In the genomic region with DNA sequence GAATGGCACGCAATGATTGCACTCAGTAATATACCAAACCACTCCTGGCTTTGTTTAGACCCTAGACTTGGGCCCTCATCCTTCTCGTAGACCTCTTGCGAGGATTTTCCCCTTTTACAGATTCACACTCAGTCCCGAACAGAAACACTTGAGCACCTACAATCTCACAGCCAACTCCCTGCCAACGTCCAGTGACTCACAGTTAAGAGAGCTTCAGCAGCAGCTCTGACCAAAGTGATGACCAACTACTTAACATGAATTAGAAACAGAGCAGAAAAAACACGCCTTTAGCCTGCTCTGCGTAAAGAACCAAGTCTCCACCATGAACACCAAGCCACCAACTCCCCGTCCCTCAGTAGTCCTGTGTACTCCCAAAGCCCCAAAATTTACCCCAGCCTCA, we compare ENCODE assay signal across 12 cellular contexts. TPM values are rescaled to one million over a fixed set of nuclear protein-coding genes. Genes with fewer than 3 reads are reported as not detected.
DNase-seq lines count a peak whose midpoint lies in the region; ATAC-seq, FAIRE-seq and TF ChIP-seq lines count a peak whose summit lies in the region.
"Had no signal": no experiment of that assay in that cellular context is flagged by ENCODE, and none has a peak within 500 bp of the region (broad histone marks: within the 10 kb centered on the region; RNA-seq: fewer than 3 reads in every experiment).

No MANE protein-coding gene starts in this region.

- H3K27me3 ChIP-seq in CD4-positive, alpha-beta T cell (ENCODE audit: control insufficient read depth, insufficient read depth, low read length) = no peaks in the 10 kb centered on the region
- no peaks in the 10 kb centered on the region for H3K27me3 ChIP-seq in GM12878 (replicated peaks in 1 of 2; ENCODE audit: control insufficient read depth in 2 of 2, insufficient read depth in 2 of 2, low read length in 1 of 2)
- H3K27me3 ChIP-seq: body of pancreas, transverse colon had no signal

- H2AFZ ChIP-seq in GM12878 (ENCODE audit: control insufficient read depth, low read depth, low read length) = no peak overlapping the region

- no peak for TF ChIP-seq CTCF in CD4-positive, alpha-beta T cell (IDR thresholded peaks at IDR 0.05)
- TF ChIP-seq CTCF in GM12878 (IDR thresholded peaks at IDR 0.05 in 2 of 3, conservative IDR thresholded peaks at IDR 0.05 in 1 of 3; ENCODE audit: control insufficient read depth in 2 of 3, extremely low read depth in 1 of 3, insufficient read depth in 1 of 3, low read depth in 3 of 3, low read length in 3 of 3) (no peak), D721Med (IDR thresholded peaks at IDR 0.05; ENCODE audit: insufficient read depth, missing control alignments) (no peak)

- H3K36me3 ChIP-seq in GM12878 (ENCODE audit: control insufficient read depth in 2 of 2, insufficient read depth in 2 of 2, low read length in 1 of 2) = peaks cover 2 to 3% of the 10 kb centered on the region in 2 experiments; a peak in 2 of 4 replicates
- H3K36me3 ChIP-seq: transverse colon had no signal

- no peak for TF ChIP-seq RAD21 in GM12878 (IDR thresholded peaks at IDR 0.05; ENCODE audit: insufficient read depth, low read depth, low read length)

- BruUV-seq in GM12878 (replicated peaks; lab: Mats Ljungman, UMichigan) = no TSS peak

- TF ChIP-seq EP300 in GM12878 (IDR thresholded peaks at IDR 0.05; ENCODE audit: borderline replicate concordance in 1 of 2, control insufficient read depth in 1 of 2, low read depth in 2 of 2, low read length in 2 of 2) = no peak

- CTCF ChIA-PET in CD4-positive, alpha-beta T cell (lab: Charles Lee) = interaction anchor here (1.6 to 1.9 kb wide), 2 partner anchors 13 to 74 kb away, joined by 3 to 6 read pairs; partner anchors contain the start of gene VPS37D
- CTCF ChIA-PET in GM12878 (lab: Yijun Ruan, JAX) = interaction anchor here (1.3 kb wide), 1 partner anchor 74 kb away, joined by 4 read pairs; no protein-coding TSS in a partner anchor

- 77% methylated on average over 8 of the region's 8 CpGs for WGBS in GM12878 (ENCODE audit: insufficient coverage, insufficient replicate concordance, low lambda C conversion rate, missing lambda C conversion rate)

- no peak for ATAC-seq in CD4-positive, alpha-beta T cell (ENCODE audit: poor library complexity)
- ATAC-seq in GM12878 = no peak
- no peak for ATAC-seq in naive B cell (ENCODE audit: low read depth in 2 of 2)
- ATAC-seq in HG02763 (IDR thresholded peaks at IDR 0.05; ENCODE audit: unreplicated experiment) = no peak
- ATAC-seq: body of pancreas had no signal

- H3K79me2 ChIP-seq in GM12878 (ENCODE audit: control insufficient read depth, insufficient read depth, low read length) = peaks cover 44% of the 10 kb centered on the region

- POLR2A ChIA-PET in CD4-positive, alpha-beta T cell (lab: Charles Lee) = interaction anchor here (0.9 kb wide), 1 partner anchor 33 kb away, joined by 3 read pairs; no protein-coding TSS in a partner anchor
- POLR2A ChIA-PET in GM12878 (lab: Charles Lee) = no interaction called here

- H3K27ac ChIP-seq in CD4-positive, alpha-beta T cell (ENCODE audit: low read depth, low read length) = no peak overlapping the region
- H3K27ac ChIP-seq in GM12878 (ENCODE audit: control insufficient read depth, insufficient read depth) = no peak overlapping the region
- H3K27ac ChIP-seq: body of pancreas, transverse colon had no signal

- RAD21 ChIA-PET in GM12878 (lab: Charles Lee; ENCODE audit: unreplicated experiment) = no interaction called here

- no peaks in the 10 kb centered on the region; the same call in 1 of the 2 replicates for H4K20me1 ChIP-seq in GM12878 (ENCODE audit: control insufficient read depth, insufficient read depth)

- H3K36me3 Mint-ChIP-seq in CD4-positive, alpha-beta T cell (ENCODE audit: low read depth) = peaks cover 44% of the 10 kb centered on the region
- H3K36me3 Mint-ChIP-seq in IgD-negative memory B cell = no peaks in the 10 kb centered on the region
- no peaks in the 10 kb centered on the region for H3K36me3 Mint-ChIP-seq in naive B cell

- intact Hi-C loops in CD4-positive, alpha-beta T cell (cut with DNase I, micrococcal nuclease) = no loop called here
- intact Hi-C loops in GM12878 (cut with micrococcal nuclease; ENCODE audit: unreplicated experiment) = loop anchor here (10.0 kb wide), 1 partner anchor 156 kb away; the partner anchor contains the start of gene BAZ1B

- H3K4me1 ChIP-seq in GM12878 (ENCODE audit: control insufficient read depth, insufficient read depth, low read length) = peaks cover 12% of the 10 kb centered on the region

- in situ Hi-C loops in GM12878 (cut with MboI) = no loop called here

- H3K9me3 ChIP-seq in CD4-positive, alpha-beta T cell (ENCODE audit: control insufficient read depth, low read length) = no peaks in the 10 kb centered on the region
- no peaks in the 10 kb centered on the region; the same call in 2 of the 3 replicates for H3K9me3 ChIP-seq in GM12878 (replicated peaks; ENCODE audit: control insufficient read depth, insufficient read depth, low read length)
- H3K9me3 ChIP-seq: body of pancreas, transverse colon had no signal

- peak overlapping the region; percentile 91; the same call in 1 of the 2 replicates for H3K4me3 ChIP-seq in GM12878
- H3K4me3 ChIP-seq: body of pancreas had no signal

- no peak for TF ChIP-seq POLR2A in GM12878 (IDR thresholded peaks at IDR 0.05; ENCODE audit: low read depth, low read length)

- no peak overlapping the region; the same call in 1 of the 2 replicates for H3K9ac ChIP-seq in GM12878 (ENCODE audit: control insufficient read depth, insufficient read depth, low read length)

- no peak for DNase-seq in CD4-positive, alpha-beta T cell
- DNase-seq in GM12878 (ENCODE audit: low read depth, low spot score) (no peak), naive B cell (no peak), T1000 (lab: John Stamatoyannopoulos, UW) (no peak), NCI-H146 (lab: John Stamatoyannopoulos, UW) (no peak), D721Med (ENCODE audit: insufficient read length, low spot score) (no peak)
- DNase-seq: body of pancreas; GF-D8; stimulated activated CD4-positive, alpha-beta T cell treated with anti-CD3 and anti-CD28 coated beads, Interleukin-12 subunit alpha, Interleukin-12 subunit beta, amount 100 ng/mL, for 4 hours; transverse colon had no signal

- peak overlapping the region; percentile 45 for H3K4me2 ChIP-seq in GM12878 (ENCODE audit: control insufficient read depth, insufficient read depth)

- H3K9me3 Mint-ChIP-seq in CD4-positive, alpha-beta T cell = no peaks in the 10 kb centered on the region
- H3K9me3 Mint-ChIP-seq in IgD-negative memory B cell (no peaks in the 10 kb centered on the region), naive B cell (no peaks in the 10 kb centered on the region)

- FAIRE-seq in GM12878 (lab: Jason Lieb, UNC) = no peak
- FAIRE-seq in D721Med (lab: Jason Lieb, UNC) = no peak

- SMC1A ChIA-PET in GM12878 (lab: Charles Lee; ENCODE audit: uncharacterized antibody, unreplicated experiment) = no interaction called here

- H3K27me3 Mint-ChIP-seq in CD4-positive, alpha-beta T cell = no peaks in the 10 kb centered on the region
- H3K27me3 Mint-ChIP-seq in IgD-negative memory B cell (no peaks in the 10 kb centered on the region), naive B cell (no peaks in the 10 kb centered on the region)

- peaks cover 31% of the 10 kb centered on the region for H3K4me1 Mint-ChIP-seq in CD4-positive, alpha-beta T cell (ENCODE audit: low read depth)
- H3K4me1 Mint-ChIP-seq in IgD-negative memory B cell = peaks cover 16 to 18% (median 18%) of the 10 kb centered on the region in 3 donors
- H3K4me1 Mint-ChIP-seq in naive B cell = peaks cover 20 to 46% (median 27%) of the 10 kb centered on the region in 3 donors

- H3K27ac Mint-ChIP-seq in CD4-positive, alpha-beta T cell = peak overlapping the region; percentile 92
- H3K27ac Mint-ChIP-seq in IgD-negative memory B cell (peak overlapping the region in 1 of 3 donors; percentile 61), naive B cell (peak overlapping the region in 2 of 6 donors; percentile 0 to 97)

- H3K4me3 Mint-ChIP-seq in CD4-positive, alpha-beta T cell = peak overlapping the region; percentile 91
- H3K4me3 Mint-ChIP-seq in IgD-negative memory B cell (peak overlapping the region; percentile 65 to 98 (median 88)), naive B cell (peak overlapping the region; percentile 95 to 99 (median 98))

RNA-seq across cellular contexts. Expression of gene DNAJC30, which starts 2.2 kb away (rescaled TPM):
- 10 to 100 TPM; 14.0 to 14.4 TPM for total RNA-seq in CD4-positive, alpha-beta T cell
- polyA plus RNA-seq in IgD-negative memory B cell (11.3 TPM), GM12878 (2011; rRNA removed) (4.1 and 4.5 TPM in 2 replicates), GM12878 (2014; fragmentation: Illumina TruSeq; extraction: Trizol) (3.2 and 5.5 TPM in 2 replicates), GM12878 (2014; fragmentation: Nextera tagmentation; extraction: Ambion mirVana) (1 to 10 TPM; 2.1 to 3.5 TPM), GM12878 (2014; rRNA removed) (19.0 and 19.2 TPM in 2 replicates), GM12878 (2016; fragmentation: Nextera tagmentation; extraction: Ambion mirVana) (10 to 100 TPM; 10.3 to 12.4 TPM), naive B cell (ENCODE audit: low read depth in 6 of 6) (10 to 100 TPM in 5 of 6 donors, 1 to 10 TPM in 1; 9.9 to 15.4 (median 12.2) TPM)
- total RNA-seq in GM12878 (2013; cell fraction: nucleolus; rRNA removed) = 7.9 and 8.3 TPM in 2 replicates
- total RNA-seq in GM12878 (2014; rRNA removed) (9.2 and 11.2 TPM in 2 replicates), GM12878 (2014; rRNA removed; fragmentation: Illumina TruSeq; extraction: Trizol) (4.1 TPM in 2 replicates), GM12878 (2021) (13.4 and 13.5 TPM in 2 replicates)
- 2.6 TPM for polyA plus RNA-seq in GM12878 (2011; ENCODE audit: low read depth)
- 7.1 and 9.8 TPM in 2 replicates for polyA plus RNA-seq in GM12878 (2011; cell fraction: cytosol; rRNA removed)
- polyA plus RNA-seq in GM12878 (2011; cell fraction: nucleus; rRNA removed) = 6.0 and 7.7 TPM in 2 replicates
- polyA plus RNA-seq in GM12878 (2012) = 8.0 and 8.6 TPM in 2 replicates
- 4.4 and 7.6 TPM in 2 replicates for polyA minus RNA-seq in GM12878 (2011; rRNA and poly(A)+ RNA removed)
- polyA minus RNA-seq in GM12878 (2011; cell fraction: cytosol; rRNA and poly(A)+ RNA removed) = 2.4 and 2.8 TPM in 2 replicates
- polyA minus RNA-seq in GM12878 (2011; cell fraction: nucleus; rRNA and poly(A)+ RNA removed) = 6.2 and 11.5 TPM in 2 replicates

RNA-seq across cellular contexts. Expression of gene BUD23, which starts 2.4 kb away (rescaled TPM):
- total RNA-seq in CD4-positive, alpha-beta T cell = 100 to 1,000 TPM in 1 of 2 experiments, 10 to 100 TPM in 1; 96.1 to 103 TPM
- polyA plus RNA-seq in IgD-negative memory B cell (137 TPM), GM12878 (2011; rRNA removed) (98.5 and 114 TPM in 2 replicates), GM12878 (2014; fragmentation: Illumina TruSeq; extraction: Trizol) (96.0 and 109 TPM in 2 replicates), GM12878 (2014; fragmentation: Nextera tagmentation; extraction: Ambion mirVana) (10 to 100 TPM; 36.4 to 89.9 TPM), GM12878 (2014; rRNA removed) (117 and 123 TPM in 2 replicates), GM12878 (2016; fragmentation: Nextera tagmentation; extraction: Ambion mirVana) (100 to 1,000 TPM; 137 to 138 TPM), naive B cell (ENCODE audit: low read depth in 6 of 6) (100 to 1,000 TPM; 129 to 249 (median 148) TPM)
- 28.4 and 29.4 TPM in 2 replicates for total RNA-seq in GM12878 (2013; cell fraction: nucleolus; rRNA removed)
- total RNA-seq in GM12878 (2014; rRNA removed) (75.3 and 82.9 TPM in 2 replicates), GM12878 (2014; rRNA removed; fragmentation: Illumina TruSeq; extraction: Trizol) (69.8 and 71.1 TPM in 2 replicates), GM12878 (2021) (73.7 and 84.9 TPM in 2 replicates)
- 44.4 TPM for polyA plus RNA-seq in GM12878 (2011; ENCODE audit: low read depth)
- polyA plus RNA-seq in GM12878 (2011; cell fraction: cytosol; rRNA removed) = 138 and 180 TPM in 2 replicates
- polyA plus RNA-seq in GM12878 (2011; cell fraction: nucleus; rRNA removed) = 67.4 and 98.6 TPM in 2 replicates
- polyA plus RNA-seq in GM12878 (2012) = 55.5 and 68.2 TPM in 2 replicates
- 46.3 and 61.5 TPM in 2 replicates for polyA minus RNA-seq in GM12878 (2011; rRNA and poly(A)+ RNA removed)
- 14.4 and 26.0 TPM in 2 replicates for polyA minus RNA-seq in GM12878 (2011; cell fraction: cytosol; rRNA and poly(A)+ RNA removed)
- 9.3 and 17.6 TPM in 2 replicates for polyA minus RNA-seq in GM12878 (2011; cell fraction: nucleus; rRNA and poly(A)+ RNA removed)

RNA-seq across cellular contexts. Expression of gene VPS37D, which starts 13.4 kb away (rescaled TPM):
- under 1 TPM; 0.81 to 0.96 TPM for total RNA-seq in CD4-positive, alpha-beta T cell
- polyA plus RNA-seq in IgD-negative memory B cell = 0.39 TPM
- 0.33 TPM in 1 of 2 replicates, not detected in the other for total RNA-seq in GM12878 (2013; cell fraction: nucleolus; rRNA removed)
- 0.11 and 0.27 TPM in 2 replicates for total RNA-seq in GM12878 (2014; rRNA removed)
- not detected in 2 replicates for total RNA-seq in GM12878 (2014; rRNA removed; fragmentation: Illumina TruSeq; extraction: Trizol)
- 0.21 and 0.27 TPM in 2 replicates for total RNA-seq in GM12878 (2021)
- not detected for polyA plus RNA-seq in GM12878 (2011; ENCODE audit: low read depth)
- polyA plus RNA-seq in GM12878 (2011; rRNA removed) = 0.14 and 0.45 TPM in 2 replicates
- 0.55 and 0.87 TPM in 2 replicates for polyA plus RNA-seq in GM12878 (2011; cell fraction: cytosol; rRNA removed)
- polyA plus RNA-seq in GM12878 (2011; cell fraction: nucleus; rRNA removed) = 0.35 and 0.67 TPM in 2 replicates
- polyA plus RNA-seq in GM12878 (2012) = 0.54 and 0.90 TPM in 2 replicates
- not detected in 2 replicates for polyA plus RNA-seq in GM12878 (2014; fragmentation: Illumina TruSeq; extraction: Trizol)
- polyA plus RNA-seq in GM12878 (2014; fragmentation: Nextera tagmentation; extraction: Ambion mirVana) = not detected
- polyA plus RNA-seq in GM12878 (2014; rRNA removed) = 0.10 TPM in 1 of 2 replicates, not detected in the other
- polyA plus RNA-seq in GM12878 (2016; fragmentation: Nextera tagmentation; extraction: Ambion mirVana) = not detected
- polyA minus RNA-seq in GM12878 (2011; rRNA and poly(A)+ RNA removed) = 0.21 TPM in 1 of 2 replicates, not detected in the other
- not detected in 2 replicates for polyA minus RNA-seq in GM12878 (2011; cell fraction: cytosol; rRNA and poly(A)+ RNA removed)
- polyA minus RNA-seq in GM12878 (2011; cell fraction: nucleus; rRNA and poly(A)+ RNA removed) = not detected in 2 replicates
- polyA plus RNA-seq in naive B cell (ENCODE audit: low read depth in 6 of 6) = under 1 TPM in 1 of 6 donors, not detected in 5; 0.23 TPM

RNA-seq across cellular contexts. Expression of gene STX1A, which starts 38.4 kb away (rescaled TPM):
- 10 to 100 TPM; 15.5 to 20.7 TPM for total RNA-seq in CD4-positive, alpha-beta T cell
- 1.6 TPM for polyA plus RNA-seq in IgD-negative memory B cell
- 13.9 and 20.9 TPM in 2 replicates for total RNA-seq in GM12878 (2013; cell fraction: nucleolus; rRNA removed)
- total RNA-seq in GM12878 (2014; rRNA removed) = 1.9 and 2.6 TPM in 2 replicates
- 1.6 and 2.6 TPM in 2 replicates for total RNA-seq in GM12878 (2014; rRNA removed; fragmentation: Illumina TruSeq; extraction: Trizol)
- total RNA-seq in GM12878 (2021) = 3.1 and 3.9 TPM in 2 replicates
- 1.9 TPM for polyA plus RNA-seq in GM12878 (2011; ENCODE audit: low read depth)
- 1.4 and 2.4 TPM in 2 replicates for polyA plus RNA-seq in GM12878 (2011; rRNA removed)
- polyA plus RNA-seq in GM12878 (2011; cell fraction: cytosol; rRNA removed) = 3.3 and 3.8 TPM in 2 replicates
- polyA plus RNA-seq in GM12878 (2011; cell fraction: nucleus; rRNA removed) = 30.5 and 34.2 TPM in 2 replicates
- polyA plus RNA-seq in GM12878 (2012) = 3.8 and 4.4 TPM in 2 replicates
- 1.9 and 3.1 TPM in 2 replicates for polyA plus RNA-seq in GM12878 (2014; fragmentation: Illumina TruSeq; extraction: Trizol)
- under 1 TPM; 0.15 to 0.21 TPM for polyA plus RNA-seq in GM12878 (2014; fragmentation: Nextera tagmentation; extraction: Ambion mirVana)
- 5.2 and 5.3 TPM in 2 replicates for polyA plus RNA-seq in GM12878 (2014; rRNA removed)
- 1 to 10 TPM; 1.7 to 1.8 TPM for polyA plus RNA-seq in GM12878 (2016; fragmentation: Nextera tagmentation; extraction: Ambion mirVana)
- polyA minus RNA-seq in GM12878 (2011; rRNA and poly(A)+ RNA removed) = 1.9 and 2.7 TPM in 2 replicates
- polyA minus RNA-seq in GM12878 (2011; cell fraction: cytosol; rRNA and poly(A)+ RNA removed) = 0.62 and 1.7 TPM in 2 replicates
- 5.4 and 6.5 TPM in 2 replicates for polyA minus RNA-seq in GM12878 (2011; cell fraction: nucleus; rRNA and poly(A)+ RNA removed)
- 1 to 10 TPM in 2 of 6 donors, under 1 TPM in 4; 0.35 to 2.3 (median 0.84) TPM for polyA plus RNA-seq in naive B cell (ENCODE audit: low read depth in 6 of 6)

RNA-seq across cellular contexts. Expression of gene MLXIPL, which starts 56.7 kb away (rescaled TPM):
- total RNA-seq in CD4-positive, alpha-beta T cell = not detected
- not detected for polyA plus RNA-seq in IgD-negative memory B cell
- total RNA-seq in GM12878 (2013; cell fraction: nucleolus; rRNA removed) = not detected in 2 replicates
- not detected in 2 replicates for total RNA-seq in GM12878 (2014; rRNA removed)
- total RNA-seq in GM12878 (2014; rRNA removed; fragmentation: Illumina TruSeq; extraction: Trizol) = not detected in 2 replicates
- total RNA-seq in GM12878 (2021) = 0.21 and 0.69 TPM in 2 replicates
- not detected for polyA plus RNA-seq in GM12878 (2011; ENCODE audit: low read depth)
- polyA plus RNA-seq in GM12878 (2011; rRNA removed) = not detected in 2 replicates
- not detected in 2 replicates for polyA plus RNA-seq in GM12878 (2011; cell fraction: cytosol; rRNA removed)
- not detected in 2 replicates for polyA plus RNA-seq in GM12878 (2011; cell fraction: nucleus; rRNA removed)
- not detected in 2 replicates for polyA plus RNA-seq in GM12878 (2012)
- not detected in 2 replicates for polyA plus RNA-seq in GM12878 (2014; fragmentation: Illumina TruSeq; extraction: Trizol)
- polyA plus RNA-seq in GM12878 (2014; fragmentation: Nextera tagmentation; extraction: Ambion mirVana) = not detected
- not detected in 2 replicates for polyA plus RNA-seq in GM12878 (2014; rRNA removed)
- not detected for polyA plus RNA-seq in GM12878 (2016; fragmentation: Nextera tagmentation; extraction: Ambion mirVana)
- not detected in 2 replicates for polyA minus RNA-seq in GM12878 (2011; rRNA and poly(A)+ RNA removed)
- 0.42 and 2.7 TPM in 2 replicates for polyA minus RNA-seq in GM12878 (2011; cell fraction: cytosol; rRNA and poly(A)+ RNA removed)
- not detected in 2 replicates for polyA minus RNA-seq in GM12878 (2011; cell fraction: nucleus; rRNA and poly(A)+ RNA removed)
- not detected for polyA plus RNA-seq in naive B cell (ENCODE audit: low read depth in 6 of 6)
